ENCODE assay signal across 8 cellular contexts in the genomic region with DNA sequence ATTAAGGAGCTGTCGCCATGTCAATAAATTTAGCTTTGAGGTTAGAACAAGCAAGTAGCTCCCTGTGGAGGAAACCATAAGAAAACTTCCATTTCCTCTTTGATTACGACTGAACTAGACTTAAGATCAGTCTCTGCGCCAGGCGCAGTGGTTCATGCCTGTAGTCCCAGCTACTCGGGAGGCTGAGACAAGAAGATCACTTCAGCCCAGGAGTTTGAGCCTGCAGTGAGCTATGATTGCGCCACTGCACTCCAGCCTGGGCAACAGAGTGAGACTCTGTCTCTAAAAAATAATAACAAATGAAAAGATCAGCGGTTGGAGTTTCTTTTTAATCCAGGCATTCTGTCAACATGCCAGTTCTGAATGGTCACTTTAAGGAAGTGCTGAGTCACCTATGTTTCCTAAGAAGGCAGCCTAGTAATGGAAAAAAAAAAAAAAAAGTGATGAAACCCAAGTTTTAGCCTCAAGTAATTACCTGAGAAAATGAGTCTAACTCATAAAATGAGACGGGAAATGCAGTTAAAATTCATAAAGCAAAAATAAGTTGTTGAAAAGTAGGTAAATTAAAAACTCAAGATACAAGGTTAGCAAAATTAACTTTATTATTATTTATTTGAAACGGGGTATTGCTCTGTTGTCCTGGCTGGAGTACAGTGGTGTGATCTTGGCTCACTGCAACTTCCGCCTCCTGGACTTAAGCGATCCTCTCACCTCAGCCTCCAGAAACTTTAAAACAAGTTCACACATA. TPM values are rescaled to one million over a fixed set of nuclear protein-coding genes. Genes with fewer than 3 reads are reported as not detected.
A peak's percentile ranks its signal among the peaks of the same experiment; 100 is the strongest.
DNase-seq lines count a peak whose midpoint lies in the region; ATAC-seq and TF ChIP-seq lines count a peak whose summit lies in the region.

No MANE protein-coding gene starts in this region.

- peak overlapping the region; percentile 44 for H3K27ac Mint-ChIP-seq in activated T-helper 2 cell treated with anti-CD3 and anti-CD28 coated beads, Interferon-gamma antibody, Interleukin-2, Interleukin-4, amounts not matched to agents 10 μg/mL and 5 μg/mL and 100 μg/mL, durations not matched to agents 14 hours and 24 hours and 36 hours

- intact Hi-C loops in A673 (cut with micrococcal nuclease; ENCODE audit: unreplicated experiment) = no loop called here
- intact Hi-C loops in activated T-helper 2 cell treated with anti-CD3 and anti-CD28 coated beads, Interferon-gamma antibody, Interleukin-2, Interleukin-4, amounts not matched to agents 10 μg/mL and 5 μg/mL and 100 μg/mL, durations not matched to agents 14 hours and 24 hours and 36 hours (cut with micrococcal nuclease) = no loop called here

- CTCF ChIA-PET in A673 (lab: Charles Lee) = no interaction called here

- H3K4me3 ChIP-seq in A673 (ENCODE audit: low read depth, low read length, poor library complexity, severe bottlenecking) = no peak overlapping the region

- peak; percentile 49 for DNase-seq in A673 (ENCODE audit: low spot score)
- DNase-seq in activated T-helper 2 cell treated with anti-CD3 and anti-CD28 coated beads, Interferon-gamma antibody, Interleukin-2, Interleukin-4, amounts not matched to agents 10 μg/mL and 5 μg/mL and 100 μg/mL, durations not matched to agents 14 hours and 24 hours and 36 hours (ENCODE audit: low spot score) = no peak
- DNase-seq in iris pigment epithelial cell (ENCODE audit: low read depth) = peak; percentile 92
- DNase-seq in SHP77 treated with DMSO at 0.1 percent for 48 hours (lab: John Stamatoyannopoulos, UW) = no peak
- no peak for DNase-seq in effector CD8-positive, alpha-beta T cell (lab: John Stamatoyannopoulos, UW)

- H3K27me3 ChIP-seq in A673 (replicated peaks; ENCODE audit: insufficient read depth, low read depth, low read length, poor library complexity) = no peaks in the 10 kb centered on the region

- peaks cover 13% of the 10 kb centered on the region for H3K4me1 Mint-ChIP-seq in activated T-helper 2 cell treated with anti-CD3 and anti-CD28 coated beads, Interferon-gamma antibody, Interleukin-2, Interleukin-4, amounts not matched to agents 10 μg/mL and 5 μg/mL and 100 μg/mL, durations not matched to agents 14 hours and 24 hours and 36 hours (ENCODE audit: low read depth)

- H3K36me3 ChIP-seq in A673 (ENCODE audit: insufficient read depth, low read length, poor library complexity, severe bottlenecking) = peaks cover 22% of the 10 kb centered on the region

- peak overlapping the region; percentile 16 for H3K27ac ChIP-seq in A673 (ENCODE audit: low read depth, low read length, poor library complexity, severe bottlenecking)

- no TSS peak for BruUV-seq in A673 (replicated peaks; lab: Mats Ljungman, UMichigan)

- H3K36me3 Mint-ChIP-seq in activated T-helper 2 cell treated with anti-CD3 and anti-CD28 coated beads, Interferon-gamma antibody, Interleukin-2, Interleukin-4, amounts not matched to agents 10 μg/mL and 5 μg/mL and 100 μg/mL, durations not matched to agents 14 hours and 24 hours and 36 hours (ENCODE audit: low read depth) = peaks cover 32% of the 10 kb centered on the region

- TF ChIP-seq CTCF in A673 (conservative IDR thresholded peaks at IDR 0.05; ENCODE audit: low read depth, low read length) = no peak

- no peaks in the 10 kb centered on the region for H3K9me3 ChIP-seq in A673 (ENCODE audit: low read depth, low read length, poor library complexity, severe bottlenecking)

- no peak overlapping the region for H3K4me3 Mint-ChIP-seq in activated T-helper 2 cell treated with anti-CD3 and anti-CD28 coated beads, Interferon-gamma antibody, Interleukin-2, Interleukin-4, amounts not matched to agents 10 μg/mL and 5 μg/mL and 100 μg/mL, durations not matched to agents 14 hours and 24 hours and 36 hours (ENCODE audit: low read depth)

- peaks cover 4% of the 10 kb centered on the region for H3K27me3 Mint-ChIP-seq in activated T-helper 2 cell treated with anti-CD3 and anti-CD28 coated beads, Interferon-gamma antibody, Interleukin-2, Interleukin-4, amounts not matched to agents 10 μg/mL and 5 μg/mL and 100 μg/mL, durations not matched to agents 14 hours and 24 hours and 36 hours (ENCODE audit: low read depth)

- H3K9me3 Mint-ChIP-seq in activated T-helper 2 cell treated with anti-CD3 and anti-CD28 coated beads, Interferon-gamma antibody, Interleukin-2, Interleukin-4, amounts not matched to agents 10 μg/mL and 5 μg/mL and 100 μg/mL, durations not matched to agents 14 hours and 24 hours and 36 hours = peaks cover 2% of the 10 kb centered on the region

- POLR2A ChIA-PET in A673 (lab: Charles Lee; ENCODE audit: low non-redundant PET) = interaction anchor here (0.6 kb wide), 1 partner anchor 258 kb away, joined by 6 read pairs; no protein-coding TSS in a partner anchor

- peak; percentile 53 for ATAC-seq in HG02759 (IDR thresholded peaks at IDR 0.05; ENCODE audit: unreplicated experiment)
- ATAC-seq in HG03354 (IDR thresholded peaks at IDR 0.05; ENCODE audit: poor library complexity, severe bottlenecking, unreplicated experiment) = no peak
- ATAC-seq in GM21360 (IDR thresholded peaks at IDR 0.05; ENCODE audit: unreplicated experiment) = no peak

- H3K4me1 ChIP-seq in A673 (ENCODE audit: insufficient read depth, low read length, poor library complexity, severe bottlenecking) = peaks cover 6% of the 10 kb centered on the region

RNA-seq across cellular contexts. Expression of a gene that starts 10.2 kb away (rescaled TPM):
- 43.8 and 45.2 TPM in 2 replicates for total RNA-seq in A673 (2021)
- total RNA-seq in activated T-helper 2 cell treated with anti-CD3 and anti-CD28 coated beads, Interferon-gamma antibody, Interleukin-2, Interleukin-4, amounts not matched to agents 10 μg/mL and 5 μg/mL and 100 μg/mL, durations not matched to agents 14 hours and 24 hours and 36 hours = 21.7 and 22.6 TPM in 2 replicates

RNA-seq across cellular contexts. Expression of a gene that starts 15.4 kb away (rescaled TPM):
- total RNA-seq in A673 (2021) = 1,734 and 1,770 TPM in 2 replicates
- total RNA-seq in activated T-helper 2 cell treated with anti-CD3 and anti-CD28 coated beads, Interferon-gamma antibody, Interleukin-2, Interleukin-4, amounts not matched to agents 10 μg/mL and 5 μg/mL and 100 μg/mL, durations not matched to agents 14 hours and 24 hours and 36 hours = 1,996 and 2,012 TPM in 2 replicates

RNA-seq across cellular contexts. Expression of a gene that starts 16.4 kb away (rescaled TPM):
- 56.2 and 63.2 TPM in 2 replicates for total RNA-seq in A673 (2021)
- total RNA-seq in activated T-helper 2 cell treated with anti-CD3 and anti-CD28 coated beads, Interferon-gamma antibody, Interleukin-2, Interleukin-4, amounts not matched to agents 10 μg/mL and 5 μg/mL and 100 μg/mL, durations not matched to agents 14 hours and 24 hours and 36 hours = 62.7 and 63.3 TPM in 2 replicates

Comparison
In these comparisons a context has a peak if more than half of its experiments do, and no peak if none do; other contexts are left out.
1. DNase-seq: peak in A673 (single experiment) and iris pigment epithelial cell (single experiment); none in activated T-helper 2 cell treated with anti-CD3 and anti-CD28 coated beads, Interferon-gamma antibody, Interleukin-2, Interleukin-4, amounts not matched to agents 10 μg/mL and 5 μg/mL and 100 μg/mL, durations not matched to agents 14 hours and 24 hours and 36 hours (single experiment), SHP77 treated with DMSO at 0.1 percent for 48 hours (single experiment) and effector CD8-positive, alpha-beta T cell (single experiment).